ENCODE assay signal across 19 cellular contexts in genomic region chr12:78732481-78732880, GRCh38.
DNase-seq lines count a peak whose midpoint lies in the region; ATAC-seq and TF ChIP-seq lines count a peak whose summit lies in the region.
"Had no signal": no experiment of that assay in that cellular context is flagged by ENCODE, and none has a peak within 500 bp of the region (broad histone marks: within the 10 kb centered on the region; RNA-seq: fewer than 3 reads in every experiment).

No MANE protein-coding gene starts in this region.

- no peak overlapping the region for H3K4me2 ChIP-seq in osteoblast (ENCODE audit: insufficient read depth, low read length)
- H3K4me2 ChIP-seq: BLaER1 had no signal

- H3K36me3 ChIP-seq in endodermal cell (ENCODE audit: control insufficient read depth, insufficient read depth, low read length) (no peaks in the 10 kb centered on the region), osteoblast (ENCODE audit: insufficient read depth, low read length) (no peaks in the 10 kb centered on the region)
- H3K36me3 ChIP-seq: BLaER1 had no signal

- peaks cover 3% of the 10 kb centered on the region for H3K9me3 Mint-ChIP-seq in endodermal cell
- H3K9me3 Mint-ChIP-seq: CD4-positive, alpha-beta T cell; H9 had no signal

- peak overlapping the region; percentile 16 for H3K4me3 ChIP-seq in endodermal cell (ENCODE audit: low read length)
- H3K4me3 ChIP-seq in osteoblast (ENCODE audit: insufficient read depth, low read length), result no peak overlapping the region
- H3K4me3 ChIP-seq: BLaER1, GM12878, GM23248 had no signal

- no peak overlapping the region for H3K9ac ChIP-seq in endodermal cell (ENCODE audit: extremely low read depth, low read length, poor library complexity, severe bottlenecking)
- H3K9ac ChIP-seq: BLaER1, GM23248 had no signal

- H3K27me3 ChIP-seq in endodermal cell (ENCODE audit: control insufficient read depth, insufficient read depth, low read length, poor library complexity, severe bottlenecking) (no peaks in the 10 kb centered on the region), osteoblast (ENCODE audit: insufficient read depth, low read length) (no peaks in the 10 kb centered on the region)
- H3K27me3 ChIP-seq: BLaER1 had no signal

- WGBS in endodermal cell (ENCODE audit: insufficient coverage in 1 of 2, insufficient read length in 1 of 2), 2 experiments, result 86% methylated on average over 1 of the region's 1 CpG; no CpG with 5 or more reads in 1 of the 2 experiments

- H3K4me3 Mint-ChIP-seq in endodermal cell, result no peak overlapping the region
- H3K4me3 Mint-ChIP-seq: B cell; CD14-positive monocyte; CD4-positive, alpha-beta T cell; CD8-positive, alpha-beta memory T cell; H9 had no signal

- no peak for ATAC-seq in HG02885 (IDR thresholded peaks at IDR 0.05; ENCODE audit: poor library complexity, unreplicated experiment)
- ATAC-seq: GM12878, HCT116 had no signal

- H3K36me3 Mint-ChIP-seq in endodermal cell (ENCODE audit: low read depth), result no peaks in the 10 kb centered on the region
- H3K36me3 Mint-ChIP-seq: CD14-positive monocyte; CD8-positive, alpha-beta memory T cell had no signal

- no peaks in the 10 kb centered on the region for H3K79me2 ChIP-seq in osteoblast (ENCODE audit: insufficient read depth, low read length)

- H4K20me1 ChIP-seq in osteoblast (ENCODE audit: insufficient read depth, low read length), result no peaks in the 10 kb centered on the region
- H4K20me1 ChIP-seq: BLaER1 had no signal

- DNase-seq in NCI-H82 treated with DMSO at 0.1 percent for 48 hours (lab: John Stamatoyannopoulos, UW; ENCODE audit: unreplicated experiment) (peak; percentile 33), endodermal cell (peak; percentile 56), osteoblast (ENCODE audit: insufficient read length, low spot score, missing footprints) (no peak), MV-4-11 (lab: John Stamatoyannopoulos, UW) (no peak), nucleus accumbens (lab: John Stamatoyannopoulos, UW) (no peak)
- DNase-seq: CD4-positive, alpha-beta T cell; CD8-positive, alpha-beta memory T cell; DMS 273 treated with DMSO at 0.1 percent for 48 hours; DMS79; EL; GDM1; GM23248; H9 had no signal

- no peak for TF ChIP-seq CTCF in endodermal cell (conservative IDR thresholded peaks at IDR 0.05)
- TF ChIP-seq CTCF in osteoblast (IDR thresholded peaks at IDR 0.05; ENCODE audit: extremely low read depth, low read depth, low read length), result no peak

- peaks cover 3% of the 10 kb centered on the region for H3K4me1 Mint-ChIP-seq in endodermal cell
- H3K4me1 Mint-ChIP-seq: B cell; CD14-positive monocyte; CD8-positive, alpha-beta memory T cell; H9 had no signal

- no peaks in the 10 kb centered on the region for H3K27me3 Mint-ChIP-seq in endodermal cell (ENCODE audit: insufficient read depth)
- H3K27me3 Mint-ChIP-seq: B cell; CD4-positive, alpha-beta T cell; CD8-positive, alpha-beta memory T cell had no signal

- H3K27ac ChIP-seq in endodermal cell (ENCODE audit: low read depth, low read length) (no peak overlapping the region), osteoblast (ENCODE audit: low read depth, low read length) (no peak overlapping the region)
- H3K27ac ChIP-seq: BLaER1, GM23248 had no signal

- H3K9me3 ChIP-seq in endodermal cell (ENCODE audit: control insufficient read depth, low read length) (peaks cover 12% of the 10 kb centered on the region), osteoblast (ENCODE audit: low read depth, low read length) (no peaks in the 10 kb centered on the region)
- H3K9me3 ChIP-seq: BLaER1 had no signal

- H3K27ac Mint-ChIP-seq in endodermal cell, result no peak overlapping the region
- H3K27ac Mint-ChIP-seq: B cell; CD14-positive monocyte; CD4-positive, alpha-beta T cell; CD8-positive, alpha-beta memory T cell had no signal

- H3K4me1 ChIP-seq in endodermal cell (ENCODE audit: control insufficient read depth, insufficient read depth, low read length) (no peaks in the 10 kb centered on the region), osteoblast (ENCODE audit: insufficient read depth, low read length) (no peaks in the 10 kb centered on the region)
- H3K4me1 ChIP-seq: BLaER1 had no signal

- H2AFZ ChIP-seq in osteoblast (ENCODE audit: low read length), result peak overlapping the region; percentile 26
- H2AFZ ChIP-seq: GM23248 had no signal

Comparison
In these comparisons a context has a peak if more than half of its experiments do, and no peak if none do; other contexts are left out.
1. DNase-seq: peak in NCI-H82 treated with DMSO at 0.1 percent for 48 hours (single experiment) and endodermal cell (single experiment); none in osteoblast (single experiment), MV-4-11 (single experiment) and nucleus accumbens (0 of 56).